Comparison of ENCODE assay signal across 8 cellular contexts in genomic region chr22:38505595-38506117, GRCh38. TPM values are rescaled to one million over a fixed set of nuclear protein-coding genes. Genes with fewer than 3 reads are reported as not detected.
DNase-seq lines count a peak whose midpoint lies in the region; ATAC-seq and TF ChIP-seq lines count a peak whose summit lies in the region.

No MANE protein-coding gene starts in this region.

- H3K4me1 Mint-ChIP-seq in activated CD4-positive, alpha-beta memory T cell treated with anti-CD3 and anti-CD28 coated beads for 36 hours (ENCODE audit: low read depth): peaks cover 46% of the 10 kb centered on the region
- H3K4me1 Mint-ChIP-seq in endothelial cell (ENCODE audit: unreplicated experiment): peaks cover 61% of the 10 kb centered on the region

- no peaks in the 10 kb centered on the region for H3K9me3 Mint-ChIP-seq in activated CD4-positive, alpha-beta memory T cell treated with anti-CD3 and anti-CD28 coated beads for 36 hours
- H3K9me3 Mint-ChIP-seq in endothelial cell (ENCODE audit: unreplicated experiment): no peaks in the 10 kb centered on the region

- intact Hi-C loops in activated CD4-positive, alpha-beta memory T cell treated with anti-CD3 and anti-CD28 coated beads for 36 hours (cut with micrococcal nuclease): loop anchor here (1.0 to 10.0 kb wide), 6 partner anchors 15 to 661 kb away; partner anchors contain the start of genes ANKRD54, DMC1, EIF3L and GTPBP1

- peaks cover 45% of the 10 kb centered on the region for H3K36me3 Mint-ChIP-seq in activated CD4-positive, alpha-beta memory T cell treated with anti-CD3 and anti-CD28 coated beads for 36 hours
- peaks cover 6% of the 10 kb centered on the region for H3K36me3 Mint-ChIP-seq in endothelial cell (ENCODE audit: low read depth, unreplicated experiment)

- peak; percentile 27 for ATAC-seq in GM21737 (IDR thresholded peaks at IDR 0.05; ENCODE audit: unreplicated experiment)

- CTCF ChIA-PET in activated CD4-positive, alpha-beta memory T cell treated with anti-CD3 and anti-CD28 coated beads for 36 hours (lab: Charles Lee): no interaction called here

- POLR2A ChIA-PET in activated CD4-positive, alpha-beta memory T cell treated with anti-CD3 and anti-CD28 coated beads for 36 hours (lab: Charles Lee): no interaction called here

- H3K36me3 ChIP-seq in GM06990 (ENCODE audit: control insufficient read depth, insufficient read depth, low read length): peaks cover 4% of the 10 kb centered on the region

- DNase-seq in GM06990 (ENCODE audit: extremely low read depth, insufficient read length) (no peak), LHCN-M2 (ENCODE audit: low read depth) (peak; percentile 53), endothelial cell (ENCODE audit: low spot score) (peak; percentile 41), midbrain (lab: John Stamatoyannopoulos, UW) (peak; percentile 88), A172 (ENCODE audit: low spot score) (no peak)
- DNase-seq in activated CD4-positive, alpha-beta memory T cell treated with anti-CD3 and anti-CD28 coated beads for 36 hours: peak; percentile 65
- DNase-seq in stimulated activated CD8-positive, alpha-beta memory T cell treated with anti-CD3 and anti-CD28 coated beads, Interleukin-2, amount 100 ng/mL, for 48 hours (ENCODE audit: low read depth in 2 of 2): peak; percentile 31 to 36

- TF ChIP-seq CTCF in GM06990 (IDR thresholded peaks at IDR 0.05; ENCODE audit: insufficient read depth, low read length, poor library complexity, severe bottlenecking): no peak
- no peak for TF ChIP-seq CTCF in endothelial cell (IDR thresholded peaks at IDR 0.05; ENCODE audit: unreplicated experiment)

- no peaks in the 10 kb centered on the region for H3K27me3 ChIP-seq in GM06990 (replicated peaks; ENCODE audit: control insufficient read depth, insufficient read depth, low read length)

- no peaks in the 10 kb centered on the region for H3K27me3 Mint-ChIP-seq in activated CD4-positive, alpha-beta memory T cell treated with anti-CD3 and anti-CD28 coated beads for 36 hours
- H3K27me3 Mint-ChIP-seq in endothelial cell (ENCODE audit: unreplicated experiment): peaks cover 12% of the 10 kb centered on the region

- H3K4me3 Mint-ChIP-seq in activated CD4-positive, alpha-beta memory T cell treated with anti-CD3 and anti-CD28 coated beads for 36 hours: peak overlapping the region; percentile 100
- H3K4me3 Mint-ChIP-seq in endothelial cell (ENCODE audit: unreplicated experiment): peak overlapping the region; percentile 99

- peak overlapping the region; percentile 100 for H3K27ac Mint-ChIP-seq in activated CD4-positive, alpha-beta memory T cell treated with anti-CD3 and anti-CD28 coated beads for 36 hours
- peak overlapping the region; percentile 100 for H3K27ac Mint-ChIP-seq in endothelial cell (ENCODE audit: unreplicated experiment)

- H3K4me3 ChIP-seq in GM06990 (replicated peaks; ENCODE audit: low read depth, low read length): peak overlapping the region; percentile 95

RNA-seq across cellular contexts. Expression of gene DDX17, which starts 0.5 kb away (rescaled TPM):
- total RNA-seq in LHCN-M2 (2014; rRNA removed) (290 and 312 TPM in 2 replicates), endothelial cell (ENCODE audit: unreplicated experiment) (492 TPM)
- polyA plus RNA-seq in LHCN-M2 (2012): 76.3 TPM
- 100 to 1,000 TPM; 353 to 358 TPM for total RNA-seq in activated CD4-positive, alpha-beta memory T cell treated with anti-CD3 and anti-CD28 coated beads for 36 hours
- total RNA-seq in A172 (2014; rRNA removed; shearing (Covaris generic)): 241 and 273 TPM in 2 replicates

RNA-seq across cellular contexts. Expression of gene KDELR3, which starts 37.8 kb away (rescaled TPM):
- 40.0 and 44.8 TPM in 2 replicates for total RNA-seq in LHCN-M2 (2014; rRNA removed)
- polyA plus RNA-seq in LHCN-M2 (2012): 74.3 TPM
- under 1 TPM; 0.94 to 0.97 TPM for total RNA-seq in activated CD4-positive, alpha-beta memory T cell treated with anti-CD3 and anti-CD28 coated beads for 36 hours
- 3.7 TPM for total RNA-seq in endothelial cell (ENCODE audit: unreplicated experiment)
- total RNA-seq in A172 (2014; rRNA removed; shearing (Covaris generic)): 18.4 and 24.4 TPM in 2 replicates

RNA-seq across cellular contexts. Expression of gene KCNJ4, which starts 50.7 kb away (rescaled TPM):
- total RNA-seq in LHCN-M2 (2014; rRNA removed) (not detected in 2 replicates), endothelial cell (ENCODE audit: unreplicated experiment) (0.21 TPM)
- polyA plus RNA-seq in LHCN-M2 (2012): not detected
- total RNA-seq in activated CD4-positive, alpha-beta memory T cell treated with anti-CD3 and anti-CD28 coated beads for 36 hours: not detected
- total RNA-seq in A172 (2014; rRNA removed; shearing (Covaris generic)): 0.31 TPM in 1 of 2 replicates, not detected in the other

Comparison
In these comparisons a context has a peak if more than half of its experiments do, and no peak if none do; other contexts are left out.
1. DNase-seq: peak in LHCN-M2 (single experiment), activated CD4-positive, alpha-beta memory T cell treated with anti-CD3 and anti-CD28 coated beads for 36 hours (single experiment), endothelial cell (single experiment), midbrain (single experiment) and stimulated activated CD8-positive, alpha-beta memory T cell treated with anti-CD3 and anti-CD28 coated beads, Interleukin-2, amount 100 ng/mL, for 48 hours (2 of 2); none in GM06990 (single experiment) and A172 (single experiment).